ENCODE assay signal across 1 cellular context in genomic region chr22:17739196-17739975, GRCh38.
TF ChIP-seq lines count a peak whose summit lies in the region.

No MANE protein-coding gene starts in this region.

TF ChIP-seq in IMR-90, 13 proteins besides CTCF, POLR2A, EP300 and RAD21 (continued from another document):
- TF ChIP-seq USF2 (IDR thresholded peaks at IDR 0.05; ENCODE audit: low read depth, low read length) (no peak), CEBPB (IDR thresholded peaks at IDR 0.05; ENCODE audit: low read depth, low read length) (no peak), CHD1 (IDR thresholded peaks at IDR 0.05; ENCODE audit: low read depth, low read length) (no peak)
